18 cellular contexts compared by ENCODE assay signal in genomic region chr10:122477436-122477835, GRCh38. TPM values are rescaled to one million over a fixed set of nuclear protein-coding genes. Genes with fewer than 3 reads are reported as not detected.
DNase-seq lines count a peak whose midpoint lies in the region; ATAC-seq, FAIRE-seq and TF ChIP-seq lines count a peak whose summit lies in the region.
"Had no signal": no experiment of that assay in that cellular context is flagged by ENCODE, and none has a peak within 500 bp of the region (broad histone marks: within the 10 kb centered on the region; RNA-seq: fewer than 3 reads in every experiment).

No MANE protein-coding gene starts in this region.

- no peak overlapping the region for H3K4me2 ChIP-seq in HepG2 (ENCODE audit: low read depth, low read length)

- H4K20me1 ChIP-seq in HepG2 (ENCODE audit: insufficient read depth, low read length): no peaks in the 10 kb centered on the region
- H4K20me1 ChIP-seq: BLaER1 treated with 17β-estradiol and CSF1 and Interleukin-3, amounts not matched to agents 10 nM and 100 nM had no signal

- H3K9me3 Mint-ChIP-seq in Calu3 (ENCODE audit: low read depth, unreplicated experiment): peaks cover 3% of the 10 kb centered on the region

- no peak overlapping the region for H2AFZ ChIP-seq in HepG2 (ENCODE audit: low read length)

- peaks cover 45% of the 10 kb centered on the region for H3K27me3 Mint-ChIP-seq in Calu3 (ENCODE audit: unreplicated experiment)

- 22% methylated on average over 4 of the region's 5 CpGs for WGBS in HepG2 (ENCODE audit: low lambda C conversion rate)
- WGBS in right lobe of liver (ENCODE audit: insufficient coverage, low coverage, low lambda C conversion rate, missing lambda C conversion rate): no CpG with 5 or more reads among the region's 5 CpGs
- 82 to 89% methylated on average over 5 of the region's 5 CpGs for WGBS in sigmoid colon, 2 donors

- no peak overlapping the region for H3K4me3 Mint-ChIP-seq in Calu3 (ENCODE audit: low read depth, unreplicated experiment)

- H3K4me1 ChIP-seq in HepG2 (ENCODE audit: insufficient read depth, low read length): 0 out of 2 replicates have a peak, but pooled peaks cover 8% of the 10 kb centered on the region
- H3K4me1 ChIP-seq in right lobe of liver: peaks cover 0 to 2% (median 0%) of the 10 kb centered on the region in 4 donors
- H3K4me1 ChIP-seq in sigmoid colon: peaks cover 0 to 59% (median 47%) of the 10 kb centered on the region in 4 donors

- TF ChIP-seq POLR2A in HepG2 (IDR thresholded peaks at IDR 0.05; ENCODE audit: insufficient read depth in 1 of 2, low read depth in 2 of 2, low read length in 2 of 2): no peak
- TF ChIP-seq POLR2A in right lobe of liver (IDR thresholded peaks at IDR 0.05): no peak
- no peak for TF ChIP-seq POLR2A in sigmoid colon (IDR thresholded peaks at IDR 0.05)

- POLR2A ChIA-PET in HepG2 (lab: Yijun Ruan, JAX): no interaction called here

- no peaks in the 10 kb centered on the region for H3K4me1 Mint-ChIP-seq in Calu3 (ENCODE audit: low read depth, unreplicated experiment)

- ATAC-seq in HepG2 (peak; percentile 43; the same call in 1 of the 3 replicates), right lobe of liver (no peak), left lobe of liver (no peak), GM19328 (IDR thresholded peaks at IDR 0.05; ENCODE audit: unreplicated experiment) (no peak)

- no peak for TF ChIP-seq CTCF in HepG2 (CRISPR knock-in tag; IDR thresholded peaks at IDR 0.05)
- TF ChIP-seq CTCF in right lobe of liver (IDR thresholded peaks at IDR 0.05): no peak
- no peak for TF ChIP-seq CTCF in sigmoid colon (IDR thresholded peaks at IDR 0.05)
- TF ChIP-seq CTCF in Calu3 (IDR thresholded peaks at IDR 0.05; ENCODE audit: unreplicated experiment): no peak
- no peak for TF ChIP-seq CTCF in GM10266 (IDR thresholded peaks at IDR 0.05; ENCODE audit: control insufficient read depth, insufficient read depth, low read depth, missing control alignments)

- CTCF ChIA-PET in HepG2 (lab: Yijun Ruan, JAX; ENCODE audit: low intra/inter-chr PET ratio, low total read pairs): no interaction called here
- CTCF ChIA-PET in Calu3 (lab: Charles Lee): no interaction called here

- no peak for FAIRE-seq in HepG2 (lab: Jason Lieb, UNC)

- TF ChIP-seq EP300 in HepG2 (IDR thresholded peaks at IDR 0.05; ENCODE audit: low read depth in 2 of 2, low read length in 2 of 2) (no peak), HepG2 (CRISPR knock-in tag; IDR thresholded peaks at IDR 0.05; ENCODE audit: borderline replicate concordance) (no peak), sigmoid colon (IDR thresholded peaks at IDR 0.05) (no peak)

- no peaks in the 10 kb centered on the region for H3K36me3 Mint-ChIP-seq in Calu3 (ENCODE audit: insufficient read depth, unreplicated experiment)

- intact Hi-C loops in HepG2 (cut with micrococcal nuclease; ENCODE audit: unreplicated experiment) (no loop called here), right lobe of liver (cut with DNase I) (no loop called here), sigmoid colon (cut with DNase I) (no loop called here), Calu3 (cut with micrococcal nuclease; ENCODE audit: unreplicated experiment) (no loop called here)

- peaks cover 3 to 50% of the 10 kb centered on the region in 2 experiments; a peak in 4 of 5 replicates for H3K27me3 ChIP-seq in HepG2 (ENCODE audit: control insufficient read depth in 1 of 2, insufficient read depth in 2 of 2, low read length in 2 of 2)
- H3K27me3 ChIP-seq in right lobe of liver: no peaks in the 10 kb centered on the region
- H3K27me3 ChIP-seq in sigmoid colon: no peaks in the 10 kb centered on the region
- H3K27me3 ChIP-seq: BLaER1 treated with 17β-estradiol and CSF1 and Interleukin-3, amounts not matched to agents 10 nM and 100 nM had no signal

- H3K4me3 ChIP-seq in HepG2 (replicated peaks in 1 of 3; ENCODE audit: insufficient read depth in 1 of 3, low read depth in 2 of 3, low read length in 3 of 3) (no peak overlapping the region), right lobe of liver (no peak overlapping the region), sigmoid colon (no peak overlapping the region)
- H3K4me3 ChIP-seq: BLaER1 treated with 17β-estradiol and CSF1 and Interleukin-3, amounts not matched to agents 10 nM and 100 nM had no signal

- BruUV-seq in HepG2 (replicated peaks; lab: Mats Ljungman, UMichigan) (no TSS peak), Calu3 (replicated peaks; lab: Mats Ljungman, UMichigan) (no TSS peak)

- no peaks in the 10 kb centered on the region for H3K79me2 ChIP-seq in HepG2 (ENCODE audit: insufficient read depth, low read length)

- in situ Hi-C loops in HepG2 (cut with HindIII; ENCODE audit: extremely low pct_ligation_motif_present, low pct_unique_long_range_greater_than_20kb): no loop called here

- H3K9ac ChIP-seq in HepG2 (ENCODE audit: insufficient read depth, low read depth, low read length): no peak overlapping the region
- H3K9ac ChIP-seq: BLaER1 treated with 17β-estradiol and CSF1 and Interleukin-3, amounts not matched to agents 10 nM and 100 nM had no signal

- DNase-seq in HepG2 (ENCODE audit: low spot score) (no peak), right lobe of liver (no peak), left lobe of liver (ENCODE audit: low spot score) (peak; percentile 37), sigmoid colon (no peak), amniotic stem cell (lab: John Stamatoyannopoulos, UW) (no peak), Calu3 (no peak), GM10266 (ENCODE audit: extremely low spot score) (no peak)
- DNase-seq: EL, HCEC 1CT, NCI-H1417 treated with DMSO at 0.1 percent for 48 hours, NCI-H2029 treated with DMSO at 0.1 percent for 48 hours, NCI-H510A treated with DMSO at 0.1 percent for 48 hours, OCI-M1, RPMI8226 had no signal

- H3K36me3 ChIP-seq in HepG2 (replicated peaks in 1 of 2; ENCODE audit: control insufficient read depth in 1 of 2, insufficient read depth in 2 of 2, low read length in 2 of 2): no peaks in the 10 kb centered on the region
- H3K36me3 ChIP-seq in right lobe of liver: no peaks in the 10 kb centered on the region
- H3K36me3 ChIP-seq in sigmoid colon: no peaks in the 10 kb centered on the region
- H3K36me3 ChIP-seq: BLaER1 treated with 17β-estradiol and CSF1 and Interleukin-3, amounts not matched to agents 10 nM and 100 nM had no signal

- H3K27ac Mint-ChIP-seq in Calu3 (ENCODE audit: unreplicated experiment): no peak overlapping the region

- H3K9me3 ChIP-seq in HepG2 (ENCODE audit: low read length) (no peaks in the 10 kb centered on the region), right lobe of liver (no peaks in the 10 kb centered on the region), sigmoid colon (no peaks in the 10 kb centered on the region)

- no peak overlapping the region for H3K27ac ChIP-seq in HepG2 (ENCODE audit: extremely low read length, insufficient read depth, low read length)
- no peak overlapping the region for H3K27ac ChIP-seq in right lobe of liver
- peak overlapping the region in 3 of 4 donors; percentile 38 to 85 (median 65) for H3K27ac ChIP-seq in sigmoid colon
- H3K27ac ChIP-seq: BLaER1 treated with 17β-estradiol and CSF1 and Interleukin-3, amounts not matched to agents 10 nM and 100 nM had no signal

- TF ChIP-seq RAD21 in HepG2 (CRISPR knock-in tag; IDR thresholded peaks at IDR 0.05): no peak

RNA-seq across cellular contexts. Expression of gene HTRA1, which starts 16.1 kb away (rescaled TPM):
- total RNA-seq in HepG2 (2016; rRNA removed; fragmentation: Illumina TruSeq; extraction: Trizol) (0.17 and 0.40 TPM in 2 replicates), right lobe of liver (100 to 1,000 TPM in 3 of 6 experiments, 10 to 100 TPM in 3; 91.9 to 224 (median 134) TPM), left lobe of liver (83.1 TPM), sigmoid colon (100 to 1,000 TPM; 119 to 162 (median 127) TPM), Calu3 (2022) (1.3 and 2.4 TPM in 2 replicates)
- total RNA-seq in HepG2 (2016; cell fraction: cytosol; rRNA removed; fragmentation: Illumina TruSeq; extraction: Trizol; ENCODE audit: low read depth): 0.10 TPM in 1 of 2 replicates, not detected in the other
- 0.15 and 0.37 TPM in 2 replicates for total RNA-seq in HepG2 (2016; cell fraction: insoluble cytoplasmic fraction; rRNA removed; fragmentation: Illumina TruSeq; extraction: Trizol)
- total RNA-seq in HepG2 (2016; cell fraction: membrane; rRNA removed; fragmentation: Illumina TruSeq; extraction: Trizol): 0.31 and 0.48 TPM in 2 replicates
- 0.43 TPM in 1 of 2 replicates, not detected in the other for total RNA-seq in HepG2 (2016; cell fraction: nucleus; rRNA removed; fragmentation: Illumina TruSeq; extraction: Trizol)
- polyA plus RNA-seq in HepG2 (2011; rRNA removed) (0.11 and 0.18 TPM in 2 replicates), sigmoid colon (10 to 100 TPM; 22.7 to 43.8 (median 36.0) TPM)
- 0.09 and 0.16 TPM in 2 replicates for polyA plus RNA-seq in HepG2 (2011; cell fraction: cytosol; rRNA removed)
- polyA plus RNA-seq in HepG2 (2011; cell fraction: nucleus; rRNA removed): 0.13 TPM in 1 of 2 replicates, not detected in the other
- polyA plus RNA-seq in HepG2 (2012): 0.09 and 0.11 TPM in 2 replicates
- polyA plus RNA-seq in HepG2 (2016; cell fraction: cytosol; fragmentation: Illumina TruSeq; extraction: Trizol; ENCODE audit: low read depth): 0.18 TPM in 2 replicates
- polyA plus RNA-seq in HepG2 (2016; cell fraction: insoluble cytoplasmic fraction; fragmentation: Illumina TruSeq; extraction: Trizol; ENCODE audit: low read depth): 0.13 TPM in 1 of 2 replicates, not detected in the other
- 0.22 TPM in 2 replicates for polyA plus RNA-seq in HepG2 (2016; cell fraction: membrane; fragmentation: Illumina TruSeq; extraction: Trizol; ENCODE audit: low read depth)
- polyA plus RNA-seq in HepG2 (2016; cell fraction: nucleus; fragmentation: Illumina TruSeq; extraction: Trizol; ENCODE audit: insufficient read depth, low read depth): 0.29 TPM in 1 of 2 replicates, not detected in the other
- polyA minus RNA-seq in HepG2 (2011; rRNA and poly(A)+ RNA removed; ENCODE audit: low replicate concordance): 23.5 TPM in 1 of 2 replicates, not detected in the other
- 0.26 TPM in 1 of 2 replicates, not detected in the other for polyA minus RNA-seq in HepG2 (2011; cell fraction: cytosol; rRNA and poly(A)+ RNA removed)
- polyA minus RNA-seq in HepG2 (2011; cell fraction: nucleus; rRNA and poly(A)+ RNA removed): not detected in 2 replicates

RNA-seq across cellular contexts. Expression of gene ARMS2, which starts 23.0 kb away (rescaled TPM):
- total RNA-seq in HepG2 (2016; rRNA removed; fragmentation: Illumina TruSeq; extraction: Trizol): not detected in 2 replicates
- not detected in 2 replicates for total RNA-seq in HepG2 (2016; cell fraction: cytosol; rRNA removed; fragmentation: Illumina TruSeq; extraction: Trizol; ENCODE audit: low read depth)
- not detected in 2 replicates for total RNA-seq in HepG2 (2016; cell fraction: insoluble cytoplasmic fraction; rRNA removed; fragmentation: Illumina TruSeq; extraction: Trizol)
- total RNA-seq in HepG2 (2016; cell fraction: membrane; rRNA removed; fragmentation: Illumina TruSeq; extraction: Trizol): not detected in 2 replicates
- not detected in 2 replicates for total RNA-seq in HepG2 (2016; cell fraction: nucleus; rRNA removed; fragmentation: Illumina TruSeq; extraction: Trizol)
- polyA plus RNA-seq in HepG2 (2011; rRNA removed): not detected in 2 replicates
- polyA plus RNA-seq in HepG2 (2011; cell fraction: cytosol; rRNA removed): not detected in 2 replicates
- polyA plus RNA-seq in HepG2 (2011; cell fraction: nucleus; rRNA removed): 0.23 TPM in 1 of 2 replicates, not detected in the other
- not detected in 2 replicates for polyA plus RNA-seq in HepG2 (2012)
- polyA plus RNA-seq in HepG2 (2016; cell fraction: cytosol; fragmentation: Illumina TruSeq; extraction: Trizol; ENCODE audit: low read depth): not detected in 2 replicates
- not detected in 2 replicates for polyA plus RNA-seq in HepG2 (2016; cell fraction: insoluble cytoplasmic fraction; fragmentation: Illumina TruSeq; extraction: Trizol; ENCODE audit: low read depth)
- not detected in 2 replicates for polyA plus RNA-seq in HepG2 (2016; cell fraction: membrane; fragmentation: Illumina TruSeq; extraction: Trizol; ENCODE audit: low read depth)
- polyA plus RNA-seq in HepG2 (2016; cell fraction: nucleus; fragmentation: Illumina TruSeq; extraction: Trizol; ENCODE audit: insufficient read depth, low read depth): not detected in 2 replicates
- polyA minus RNA-seq in HepG2 (2011; rRNA and poly(A)+ RNA removed; ENCODE audit: low replicate concordance): not detected in 2 replicates
- polyA minus RNA-seq in HepG2 (2011; cell fraction: cytosol; rRNA and poly(A)+ RNA removed): not detected in 2 replicates
- not detected in 2 replicates for polyA minus RNA-seq in HepG2 (2011; cell fraction: nucleus; rRNA and poly(A)+ RNA removed)
- total RNA-seq in right lobe of liver: not detected
- not detected for total RNA-seq in left lobe of liver
- total RNA-seq in sigmoid colon: 1 to 10 TPM in 1 of 4 donors, not detected in 3; 1.1 TPM
- polyA plus RNA-seq in sigmoid colon: not detected
- total RNA-seq in Calu3 (2022): not detected in 2 replicates
- total RNA-seq: A172, SK-MEL-5 had no signal

Comparison
In these comparisons a context has a peak if more than half of its experiments do, and no peak if none do; other contexts are left out.
1. RNA of gene HTRA1, which starts 16.1 kb away (total RNA-seq): 91.9 to 224 TPM in right lobe of liver, 119 to 162 TPM in sigmoid colon and 83.1 TPM in left lobe of liver (single experiment); 1.3 to 2.4 TPM in Calu3 and 0.10 to 0.48 TPM in HepG2; every median in the first group is over 10 times any median in the second.
2. H3K27ac ChIP-seq: peak in sigmoid colon (3 of 4); none in HepG2 (single experiment) and right lobe of liver (0 of 3).